8 cellular contexts compared by ENCODE assay signal in genomic region chr19:40716655-40717324, GRCh38. TPM values are rescaled to one million over a fixed set of nuclear protein-coding genes. Genes with fewer than 3 reads are reported as not detected.
DNase-seq lines count a peak whose midpoint lies in the region; ATAC-seq and TF ChIP-seq lines count a peak whose summit lies in the region.

Gene COQ8B, minus strand, starts transcription at chr19:40716886. Its CDS starts 2,254 bp downstream, at chr19:40714632.
Gene ITPKC, plus strand, starts transcription at chr19:40717112. Its CDS starts 24 bp downstream, at chr19:40717136.

- DNase-seq in AG09309 (ENCODE audit: low read depth): peak; percentile 82
- DNase-seq in NCI-H226: peak; percentile 98
- DNase-seq in activated B cell treated with CpG ODN at 0.5 μM for 24 hours: peak; percentile 100
- DNase-seq in caudate nucleus (lab: John Stamatoyannopoulos, UW): peak; percentile 69 to 99 (median 97)
- peak; percentile 98 to 99 (median 98) for DNase-seq in immature natural killer cell
- peak; percentile 96 for DNase-seq in smooth muscle cell of the brain vasculature (ENCODE audit: low read depth, low spot score)

- CTCF ChIA-PET in activated B cell treated with CpG ODN at 0.5 μM for 24 hours (lab: Charles Lee): interaction anchor here (1.0 to 1.8 kb wide), 5 partner anchors 53 to 104 kb away, joined by 3 to 8 read pairs (median 4); no protein-coding TSS in a partner anchor

- TF ChIP-seq POLR2A in GM18951 (IDR thresholded peaks at IDR 0.05; ENCODE audit: extremely low read depth, insufficient read depth, insufficient read length): peak; percentile 55

- peak within 1 kb of the TSS; percentile 89 for H3K4me3 ChIP-seq in AG09309 (ENCODE audit: control insufficient read depth, low read depth, low read length)

- H3K4me1 Mint-ChIP-seq in activated B cell treated with CpG ODN at 0.5 μM for 24 hours (peaks cover 63% of the 10 kb centered on the region), immature natural killer cell (peaks cover 72 to 74% of the 10 kb centered on the region in 2 donors)

- intact Hi-C loops in activated B cell treated with CpG ODN at 0.5 μM for 24 hours (cut with micrococcal nuclease): loop anchor here (1.0 to 10.0 kb wide), 8 partner anchors 26 to 636 kb away; partner anchors contain the start of genes ACTMAP, NUMBL and TGFB1

- peak within 1 kb of the TSS; percentile 97 for H3K27ac ChIP-seq in caudate nucleus (ENCODE audit: low read depth, low read length)

- H3K36me3 Mint-ChIP-seq in activated B cell treated with CpG ODN at 0.5 μM for 24 hours (ENCODE audit: low read depth): peaks cover 31% of the 10 kb centered on the region
- H3K36me3 Mint-ChIP-seq in immature natural killer cell: peaks cover 0 to 13% (median 0%) of the 10 kb centered on the region in 3 donors

- H3K27ac Mint-ChIP-seq in activated B cell treated with CpG ODN at 0.5 μM for 24 hours (peak within 1 kb of the TSS; percentile 95), immature natural killer cell (peak within 1 kb of the TSS; percentile 97 to 99 (median 98))

- H3K9me3 Mint-ChIP-seq in activated B cell treated with CpG ODN at 0.5 μM for 24 hours (no peaks in the 10 kb centered on the region), immature natural killer cell (no peaks in the 10 kb centered on the region)

- ATAC-seq in HG03196 (IDR thresholded peaks at IDR 0.05; ENCODE audit: unreplicated experiment) (peak; percentile 69), activated B cell treated with CpG ODN at 0.5 μM for 24 hours (ENCODE audit: low read depth) (peak; percentile 70)

- POLR2A ChIA-PET in activated B cell treated with CpG ODN at 0.5 μM for 24 hours (lab: Charles Lee): interaction anchor here (0.6 to 2.4 kb wide), 21 partner anchors 10 to 547 kb away, joined by 3 to 53 read pairs (median 5); partner anchors contain the start of genes ACTMAP, EGLN2, HNRNPUL1 and NUMBL

- peak within 1 kb of the TSS; percentile 90 for H3K4me3 Mint-ChIP-seq in activated B cell treated with CpG ODN at 0.5 μM for 24 hours
- peak within 1 kb of the TSS; percentile 86 to 93 (median 91) for H3K4me3 Mint-ChIP-seq in immature natural killer cell

- H3K27me3 Mint-ChIP-seq in activated B cell treated with CpG ODN at 0.5 μM for 24 hours (no peaks in the 10 kb centered on the region), immature natural killer cell (ENCODE audit: low read depth in 3 of 3) (peaks cover 10 to 24% (median 16%) of the 10 kb centered on the region in 3 donors)

- TF ChIP-seq CTCF in AG09309 (IDR thresholded peaks at IDR 0.05; ENCODE audit: control insufficient read depth, insufficient read depth, low read depth, low read length, missing control alignments) (no peak), activated B cell treated with CpG ODN at 0.5 μM for 24 hours (IDR thresholded peaks at IDR 0.05) (no peak)

- in situ Hi-C loops in GM18951 (cut with MboI; ENCODE audit: low sequenced_read_pairs, unreplicated experiment): no loop called here

RNA-seq across cellular contexts. Expression of gene COQ8B, which starts in this region (rescaled TPM):
- 34.4 and 38.5 TPM in 2 replicates for total RNA-seq in activated B cell treated with CpG ODN at 0.5 μM for 24 hours
- polyA plus RNA-seq in immature natural killer cell: 10 to 100 TPM; 18.3 to 23.5 (median 20.8) TPM

RNA-seq across cellular contexts. Expression of gene ITPKC, which starts in this region (rescaled TPM):
- total RNA-seq in activated B cell treated with CpG ODN at 0.5 μM for 24 hours: 13.0 and 13.3 TPM in 2 replicates
- 1 to 10 TPM; 3.8 to 8.1 (median 4.5) TPM for polyA plus RNA-seq in immature natural killer cell

Comparison
In these comparisons a context has a peak if more than half of its experiments do, and no peak if none do; other contexts are left out.
1. Peak in every context shown above with its lines: DNase-seq, ATAC-seq, H3K4me3 ChIP-seq and H3K27ac ChIP-seq.